ENCODE assay signal across 14 cellular contexts in genomic region chr14:57502581-57503254, GRCh38.
DNase-seq lines count a peak whose midpoint lies in the region; ATAC-seq and TF ChIP-seq lines count a peak whose summit lies in the region.
"Had no signal": no experiment of that assay in that cellular context is flagged by ENCODE, and none has a peak within 500 bp of the region (broad histone marks: within the 10 kb centered on the region; RNA-seq: fewer than 3 reads in every experiment).

No MANE protein-coding gene starts in this region.

- TF ChIP-seq CTCF in LNCaP clone FGC (IDR thresholded peaks at IDR 0.05; ENCODE audit: control insufficient read depth, extremely low read depth, insufficient read depth) (no peak), astrocyte of the cerebellum (IDR thresholded peaks at IDR 0.05; ENCODE audit: low read depth, low read length, missing control alignments) (no peak), nephron (IDR thresholded peaks at IDR 0.05; ENCODE audit: unreplicated experiment in 3 of 3) (no peak)

- H3K4me1 Mint-ChIP-seq in nephron, result peaks cover 20% of the 10 kb centered on the region
- no peaks in the 10 kb centered on the region for H3K4me1 Mint-ChIP-seq in effector memory CD8-positive, alpha-beta T cell (ENCODE audit: low read depth in 2 of 2)
- H3K4me1 Mint-ChIP-seq: activated CD4-positive, alpha-beta memory T cell treated with anti-CD3 and anti-CD28 coated beads, Interleukin-2, amount 10 ng/mL, durations not matched to agents 7 days and 5 days had no signal

- no peak for ATAC-seq in effector memory CD8-positive, alpha-beta T cell (replicated peaks)

- in situ Hi-C loops in astrocyte of the cerebellum (cut with HindIII; ENCODE audit: low sequenced_read_pairs), result no loop called here

- H3K4me3 Mint-ChIP-seq in nephron, result no peak overlapping the region
- no peak overlapping the region for H3K4me3 Mint-ChIP-seq in effector memory CD8-positive, alpha-beta T cell
- H3K4me3 Mint-ChIP-seq: activated CD4-positive, alpha-beta memory T cell treated with anti-CD3 and anti-CD28 coated beads, Interleukin-2, amount 10 ng/mL, durations not matched to agents 7 days and 5 days; dendritic cell treated with granulocyte-macrophage colony-stimulating factor and Interleukin-4, amounts not matched to agents 40 ng/mL and 50 ng/mL, for 4 days had no signal

- H3K4me3 ChIP-seq in LNCaP clone FGC (ENCODE audit: low read depth, low read length) (no peak overlapping the region), astrocyte of the cerebellum (ENCODE audit: low read depth, low read length) (no peak overlapping the region)

- peak; percentile 29 for DNase-seq in D341Med (ENCODE audit: low spot score)
- DNase-seq in LNCaP clone FGC (ENCODE audit: low read depth), result peak; percentile 37
- DNase-seq in astrocyte of the cerebellum (ENCODE audit: low read depth), result peak; percentile 38
- no peak for DNase-seq in effector CD4-positive, alpha-beta T cell
- DNase-seq in cerebellar cortex (ENCODE audit: low spot score), result no peak
- no peak for DNase-seq in stimulated activated CD4-positive, alpha-beta T cell treated with anti-CD3 and anti-CD28 coated beads, Interleukin-15, amount 100 ng/mL, for 24 hours
- no peak for DNase-seq in effector memory CD8-positive, alpha-beta T cell
- DNase-seq: activated CD4-positive, alpha-beta memory T cell treated with anti-CD3 and anti-CD28 coated beads, Interleukin-2, amount 10 ng/mL, durations not matched to agents 7 days and 5 days; COR-L47; mesendoderm; NCI-H1092; occipital lobe had no signal

- H3K36me3 Mint-ChIP-seq in nephron (ENCODE audit: low read depth), result no peaks in the 10 kb centered on the region
- no peaks in the 10 kb centered on the region for H3K36me3 Mint-ChIP-seq in effector memory CD8-positive, alpha-beta T cell (ENCODE audit: insufficient read depth)

- H3K27me3 Mint-ChIP-seq in nephron (ENCODE audit: low read depth), result no peaks in the 10 kb centered on the region
- peaks cover 8 to 19% of the 10 kb centered on the region in 2 donors for H3K27me3 Mint-ChIP-seq in effector memory CD8-positive, alpha-beta T cell
- H3K27me3 Mint-ChIP-seq: activated CD4-positive, alpha-beta memory T cell treated with anti-CD3 and anti-CD28 coated beads, Interleukin-2, amount 10 ng/mL, durations not matched to agents 7 days and 5 days; dendritic cell treated with granulocyte-macrophage colony-stimulating factor and Interleukin-4, amounts not matched to agents 40 ng/mL and 50 ng/mL, for 4 days had no signal

- H3K27ac Mint-ChIP-seq in nephron, result peak overlapping the region in 2 of 3 experiments; percentile 73 to 89
- no peak overlapping the region for H3K27ac Mint-ChIP-seq in effector memory CD8-positive, alpha-beta T cell
- H3K27ac Mint-ChIP-seq: activated CD4-positive, alpha-beta memory T cell treated with anti-CD3 and anti-CD28 coated beads, Interleukin-2, amount 10 ng/mL, durations not matched to agents 7 days and 5 days; dendritic cell treated with granulocyte-macrophage colony-stimulating factor and Interleukin-4, amounts not matched to agents 40 ng/mL and 50 ng/mL, for 4 days had no signal

- no peaks in the 10 kb centered on the region for H3K9me3 Mint-ChIP-seq in nephron
- H3K9me3 Mint-ChIP-seq in effector memory CD8-positive, alpha-beta T cell, result peaks cover 0 to 4% of the 10 kb centered on the region in 2 donors
- H3K9me3 Mint-ChIP-seq: activated CD4-positive, alpha-beta memory T cell treated with anti-CD3 and anti-CD28 coated beads, Interleukin-2, amount 10 ng/mL, durations not matched to agents 7 days and 5 days had no signal

Comparison
In these comparisons a context has a peak if more than half of its experiments do, and no peak if none do; other contexts are left out.
1. DNase-seq: peak in D341Med (single experiment), LNCaP clone FGC (single experiment) and astrocyte of the cerebellum (single experiment); none in effector CD4-positive, alpha-beta T cell (single experiment), cerebellar cortex (single experiment), stimulated activated CD4-positive, alpha-beta T cell treated with anti-CD3 and anti-CD28 coated beads, Interleukin-15, amount 100 ng/mL, for 24 hours (single experiment) and effector memory CD8-positive, alpha-beta T cell (0 of 3).
2. H3K27ac Mint-ChIP-seq: peak in nephron (2 of 3); none in effector memory CD8-positive, alpha-beta T cell (0 of 2).